Comparison of ENCODE assay signal across 20 cellular contexts in the genomic region with DNA sequence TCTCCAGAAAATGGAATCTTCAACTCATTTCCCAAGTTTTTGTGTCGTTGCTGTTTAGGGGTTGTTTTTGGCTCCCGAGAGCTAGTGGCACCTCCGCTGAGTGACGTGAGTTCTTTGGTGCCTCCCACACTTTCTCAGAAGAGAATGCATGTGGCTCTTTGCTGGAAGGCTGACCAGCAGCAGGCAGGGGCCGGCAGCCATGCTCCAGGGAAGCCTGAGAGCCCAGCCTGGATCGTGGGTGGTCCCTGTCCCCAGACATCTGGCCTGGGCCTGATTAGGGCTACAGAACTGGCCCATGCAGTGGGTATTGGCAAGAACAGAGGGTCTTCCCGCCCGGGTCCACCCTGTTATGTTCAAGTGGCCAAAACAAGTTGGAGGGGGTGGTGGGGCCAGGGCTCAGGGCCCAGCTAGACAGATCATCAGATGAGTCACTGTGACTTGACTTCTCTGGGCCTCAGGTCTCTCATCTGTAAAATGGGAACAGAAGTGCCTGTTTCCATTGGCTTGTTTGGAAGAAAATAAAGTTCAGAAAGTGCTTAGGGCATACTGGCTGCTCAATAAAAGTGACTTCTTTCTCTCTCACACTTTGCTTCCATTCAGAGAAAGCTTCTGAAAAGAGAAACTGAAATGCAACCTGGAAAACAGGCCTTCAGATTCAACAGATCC.
"Had no signal": no experiment of that assay in that cellular context is flagged by ENCODE, and none has a peak within 500 bp of the region (broad histone marks: within the 10 kb centered on the region; RNA-seq: fewer than 3 reads in every experiment).

No MANE protein-coding gene starts in this region.

- H3K9me3 ChIP-seq: tibial artery had no signal

- H3K4me3 Mint-ChIP-seq: activated CD4-positive, alpha-beta memory T cell treated with anti-CD3 and anti-CD28 coated beads, Interleukin-2, amount 10 ng/mL, durations not matched to agents 7 days and 5 days; activated CD4-positive, alpha-beta T cell treated with anti-CD3 and anti-CD28 coated beads, Interleukin-2, amount 10 ng/mL, durations not matched to agents 24 days and 14 days; activated naive CD4-positive, alpha-beta T cell treated with anti-CD3 and anti-CD28 coated beads for 36 hours; activated naive CD8-positive, alpha-beta T cell treated with anti-CD3 and anti-CD28 coated beads, Interleukin-2, amount 10 ng/mL, durations not matched to agents 7 days and 5 days; activated T-cell treated with anti-CD3 and anti-CD28 coated beads, Interleukin-2, amount 50 U/mL, for 72 hours; immature natural killer cell; memory B cell; nephron; T-helper 2 cell treated with Interferon-gamma antibody and Interleukin-4, amounts not matched to agents 5 μg/mL and 100 μg/mL, for 36 hours had no signal

- H3K4me3 ChIP-seq: coronary artery, tibial artery had no signal

- DNase-seq: activated CD4-positive, alpha-beta memory T cell treated with anti-CD3 and anti-CD28 coated beads, Interleukin-2, amount 10 ng/mL, durations not matched to agents 7 days and 5 days; activated CD4-positive, alpha-beta T cell treated with anti-CD3 and anti-CD28 coated beads, Interleukin-2, amount 10 ng/mL, durations not matched to agents 24 days and 14 days; activated effector memory CD4-positive, alpha-beta T cell treated with Interleukin-2 at 50 U/mL for 16 hours; activated naive CD4-positive, alpha-beta T cell treated with anti-CD3 and anti-CD28 coated beads for 36 hours; activated naive CD8-positive, alpha-beta T cell treated with anti-CD3 and anti-CD28 coated beads, Interleukin-2, amount 10 ng/mL, durations not matched to agents 7 days and 5 days; activated T-cell treated with anti-CD3 and anti-CD28 coated beads, Interleukin-2, amount 50 U/mL, for 72 hours; amniotic stem cell; foreskin keratinocyte; immature natural killer cell; occipital lobe; stimulated activated CD4-positive, alpha-beta T cell treated with anti-CD3 and anti-CD28 coated beads, Interleukin-4, amount 100 ng/mL, for 1 hour; stimulated activated naive CD4-positive, alpha-beta T cell treated with Interleukin-2 at 50 U/mL for 16 hours had no signal

- H3K36me3 Mint-ChIP-seq: activated naive CD8-positive, alpha-beta T cell treated with anti-CD3 and anti-CD28 coated beads, Interleukin-2, amount 10 ng/mL, durations not matched to agents 7 days and 5 days; immature natural killer cell; memory B cell had no signal

- H3K4me1 Mint-ChIP-seq: activated CD4-positive, alpha-beta memory T cell treated with anti-CD3 and anti-CD28 coated beads, Interleukin-2, amount 10 ng/mL, durations not matched to agents 7 days and 5 days; activated CD4-positive, alpha-beta T cell treated with anti-CD3 and anti-CD28 coated beads, Interleukin-2, amount 10 ng/mL, durations not matched to agents 24 days and 14 days; activated naive CD8-positive, alpha-beta T cell treated with anti-CD3 and anti-CD28 coated beads, Interleukin-2, amount 10 ng/mL, durations not matched to agents 7 days and 5 days; immature natural killer cell; memory B cell had no signal

- ATAC-seq: activated CD4-positive, CD25-positive, alpha-beta regulatory T cell treated with anti-CD3 and anti-CD28 coated beads, Interleukin-2, amount 50 U/mL, for 24 hours; activated T-cell treated with anti-CD3 and anti-CD28 coated beads, Interleukin-2, amount 50 U/mL, for 72 hours had no signal

- H3K36me3 ChIP-seq: tibial artery had no signal

- H3K27me3 ChIP-seq: foreskin keratinocyte, tibial artery had no signal

- H3K9me3 Mint-ChIP-seq: activated CD4-positive, alpha-beta memory T cell treated with anti-CD3 and anti-CD28 coated beads, Interleukin-2, amount 10 ng/mL, durations not matched to agents 7 days and 5 days; activated CD4-positive, alpha-beta T cell treated with anti-CD3 and anti-CD28 coated beads, Interleukin-2, amount 10 ng/mL, durations not matched to agents 24 days and 14 days; activated naive CD4-positive, alpha-beta T cell treated with anti-CD3 and anti-CD28 coated beads for 36 hours; activated naive CD8-positive, alpha-beta T cell treated with anti-CD3 and anti-CD28 coated beads, Interleukin-2, amount 10 ng/mL, durations not matched to agents 7 days and 5 days; activated T-cell treated with anti-CD3 and anti-CD28 coated beads, Interleukin-2, amount 50 U/mL, for 72 hours; immature natural killer cell; memory B cell; nephron; T-helper 2 cell treated with Interferon-gamma antibody and Interleukin-4, amounts not matched to agents 5 μg/mL and 100 μg/mL, for 36 hours had no signal

- H3K27me3 Mint-ChIP-seq: activated CD4-positive, alpha-beta memory T cell treated with anti-CD3 and anti-CD28 coated beads, Interleukin-2, amount 10 ng/mL, durations not matched to agents 7 days and 5 days; activated CD4-positive, alpha-beta T cell treated with anti-CD3 and anti-CD28 coated beads, Interleukin-2, amount 10 ng/mL, durations not matched to agents 24 days and 14 days had no signal

- H3K27ac ChIP-seq: epithelial cell of prostate, foreskin keratinocyte, VCaP had no signal

- H3K27ac Mint-ChIP-seq: activated CD4-positive, alpha-beta memory T cell treated with anti-CD3 and anti-CD28 coated beads, Interleukin-2, amount 10 ng/mL, durations not matched to agents 7 days and 5 days; activated CD4-positive, alpha-beta T cell treated with anti-CD3 and anti-CD28 coated beads, Interleukin-2, amount 10 ng/mL, durations not matched to agents 24 days and 14 days; activated naive CD4-positive, alpha-beta T cell treated with anti-CD3 and anti-CD28 coated beads for 36 hours; activated naive CD8-positive, alpha-beta T cell treated with anti-CD3 and anti-CD28 coated beads, Interleukin-2, amount 10 ng/mL, durations not matched to agents 7 days and 5 days; activated T-cell treated with anti-CD3 and anti-CD28 coated beads, Interleukin-2, amount 50 U/mL, for 72 hours; immature natural killer cell; memory B cell; T-helper 2 cell treated with Interferon-gamma antibody and Interleukin-4, amounts not matched to agents 5 μg/mL and 100 μg/mL, for 36 hours had no signal
